ENCODE assay signal across 11 cellular contexts in the genomic region with DNA sequence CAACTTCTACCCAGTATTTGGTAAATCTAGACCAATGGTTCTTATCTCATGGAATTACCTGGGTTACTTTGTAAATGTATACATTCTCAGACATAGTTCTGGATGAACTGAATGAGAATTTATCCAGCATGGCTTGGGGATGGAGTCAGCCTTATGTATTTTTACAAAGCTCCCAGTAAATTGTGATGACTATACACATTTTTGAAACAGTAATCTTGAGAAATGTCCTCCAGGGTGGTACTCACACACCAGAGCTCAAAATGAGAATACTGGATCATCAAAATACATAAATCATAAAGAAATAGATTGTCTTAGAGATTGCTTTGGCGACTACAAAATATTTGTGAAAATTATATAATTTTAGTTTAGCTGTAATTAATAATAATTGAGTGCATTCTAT.
"Had no signal": no experiment of that assay in that cellular context is flagged by ENCODE, and none has a peak within 500 bp of the region (broad histone marks: within the 10 kb centered on the region; RNA-seq: fewer than 3 reads in every experiment).

No MANE protein-coding gene starts in this region.

- DNase-seq: GM23248, GOT3, H7, H9, HCEC 1CT, HFFc6 had no signal

- H3K4me1 ChIP-seq: HAP-1 had no signal

- H2AFZ ChIP-seq: GM23248, GM23338 had no signal

- H3K4me3 ChIP-seq: GM23248, GM23338, HAP-1 had no signal

- H3K36me3 ChIP-seq: HAP-1 had no signal

- H3K4me2 ChIP-seq: GM23338 had no signal

- FAIRE-seq: H1, H54 had no signal

- H3K27ac ChIP-seq: GM23248 had no signal

- ATAC-seq: GM23338, HCT116 had no signal

- H3K9ac ChIP-seq: GM23248 had no signal

- H3K9me3 ChIP-seq: HAP-1 had no signal
